In the genomic region with DNA sequence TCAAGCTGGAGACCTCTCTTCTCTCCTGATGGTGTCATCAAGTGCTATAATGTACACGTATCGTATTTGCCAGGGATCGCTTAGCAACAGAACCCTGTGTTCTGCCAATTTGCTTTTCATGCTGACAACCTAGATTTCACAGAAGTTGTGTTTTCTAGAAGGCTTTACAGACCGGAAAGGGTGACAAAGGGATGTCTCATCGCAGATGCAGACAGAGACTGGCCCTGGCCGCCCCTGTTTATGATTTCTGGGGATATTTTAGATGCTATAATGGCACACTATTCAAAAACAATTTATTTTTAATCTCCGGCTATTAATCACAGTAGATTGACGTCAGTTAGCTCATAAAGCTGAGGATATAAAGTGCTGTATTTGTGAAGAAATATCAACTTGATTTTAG, we compare ENCODE assay signal across 14 cellular contexts.
DNase-seq lines count a peak whose midpoint lies in the region; ATAC-seq and TF ChIP-seq lines count a peak whose summit lies in the region.
"Had no signal": no experiment of that assay in that cellular context is flagged by ENCODE, and none has a peak within 500 bp of the region (broad histone marks: within the 10 kb centered on the region; RNA-seq: fewer than 3 reads in every experiment).

No MANE protein-coding gene starts in this region.

- H3K4me3 Mint-ChIP-seq in activated T-cell treated with anti-CD3 and anti-CD28 coated beads, Interleukin-2, amount 50 U/mL, for 4 hours: no peak overlapping the region

- H3K27me3 ChIP-seq in foreskin keratinocyte: no peaks in the 10 kb centered on the region
- H3K27me3 ChIP-seq: neutrophil, tibial artery had no signal

- no peaks in the 10 kb centered on the region for H3K4me1 Mint-ChIP-seq in activated T-cell treated with anti-CD3 and anti-CD28 coated beads, Interleukin-2, amount 50 U/mL, for 4 hours (ENCODE audit: low read depth)

- peak; percentile 93 for ATAC-seq in SK-N-SH treated with all-trans-retinoic acid at 6 μM for 48 hours
- peak; percentile 94 for ATAC-seq in foreskin keratinocyte
- no peak for ATAC-seq in HG03354 (IDR thresholded peaks at IDR 0.05; ENCODE audit: poor library complexity, severe bottlenecking, unreplicated experiment)
- no peak for ATAC-seq in activated T-cell treated with anti-CD3 and anti-CD28 coated beads, Interleukin-2, amount 50 U/mL, for 4 hours

- no peaks in the 10 kb centered on the region for H3K36me3 Mint-ChIP-seq in activated T-cell treated with anti-CD3 and anti-CD28 coated beads, Interleukin-2, amount 50 U/mL, for 4 hours (ENCODE audit: insufficient read depth)

- peak overlapping the region; percentile 99 for H3K27ac ChIP-seq in foreskin keratinocyte
- H3K27ac ChIP-seq: neutrophil, tibial artery had no signal

- H3K4me1 ChIP-seq in foreskin keratinocyte: peaks cover 10% of the 10 kb centered on the region

- peaks cover 12% of the 10 kb centered on the region for H3K27me3 Mint-ChIP-seq in activated T-cell treated with anti-CD3 and anti-CD28 coated beads, Interleukin-2, amount 50 U/mL, for 4 hours (ENCODE audit: low read depth)

- no peaks in the 10 kb centered on the region for H3K9me3 Mint-ChIP-seq in activated T-cell treated with anti-CD3 and anti-CD28 coated beads, Interleukin-2, amount 50 U/mL, for 4 hours

- DNase-seq in A172 (ENCODE audit: low spot score) (peak; percentile 38), HS-5 (ENCODE audit: low read depth) (peak; percentile 39), foreskin keratinocyte (peak; percentile 93 to 96), mucosa of gallbladder (ENCODE audit: low spot score) (no peak), COR-L47 (lab: John Stamatoyannopoulos, UW) (no peak)
- no peak for DNase-seq in activated T-cell treated with anti-CD3 and anti-CD28 coated beads, Interleukin-2, amount 50 U/mL, for 4 hours
- DNase-seq: activated CD4-positive, alpha-beta T cell treated with anti-CD3 and anti-CD28 coated beads for 48 hours; activated naive CD4-positive, alpha-beta T cell; AML-193; NCI-H2171; tibial artery had no signal

- TF ChIP-seq CTCF in foreskin keratinocyte (conservative IDR thresholded peaks at IDR 0.05): no peak

TF ChIP-seq in SK-N-SH treated with all-trans-retinoic acid at 6 μM for 48 hours, 23 proteins besides CTCF, POLR2A, EP300 and RAD21:
- TF ChIP-seq ISL1 (CRISPR knock-in tag; IDR thresholded peaks at IDR 0.05) (peak; percentile 72), RARB (CRISPR knock-in tag; IDR thresholded peaks at IDR 0.05) (no peak), TOX (CRISPR knock-in tag; IDR thresholded peaks at IDR 0.05; ENCODE audit: borderline replicate concordance) (peak; percentile 82; the same call in 1 of the 2 replicates), PPARA (CRISPR knock-in tag; IDR thresholded peaks at IDR 0.05; ENCODE audit: borderline replicate concordance) (no peak)

Comparison
In these comparisons a context has a peak if more than half of its experiments do, and no peak if none do; other contexts are left out.
1. DNase-seq: peak in A172 (single experiment), HS-5 (single experiment) and foreskin keratinocyte (2 of 2); none in mucosa of gallbladder (single experiment), COR-L47 (single experiment) and activated T-cell treated with anti-CD3 and anti-CD28 coated beads, Interleukin-2, amount 50 U/mL, for 4 hours (single experiment).
2. ATAC-seq: peak in SK-N-SH treated with all-trans-retinoic acid at 6 μM for 48 hours (single experiment) and foreskin keratinocyte (single experiment); none in HG03354 (single experiment) and activated T-cell treated with anti-CD3 and anti-CD28 coated beads, Interleukin-2, amount 50 U/mL, for 4 hours (0 of 2).